In the genomic region with DNA sequence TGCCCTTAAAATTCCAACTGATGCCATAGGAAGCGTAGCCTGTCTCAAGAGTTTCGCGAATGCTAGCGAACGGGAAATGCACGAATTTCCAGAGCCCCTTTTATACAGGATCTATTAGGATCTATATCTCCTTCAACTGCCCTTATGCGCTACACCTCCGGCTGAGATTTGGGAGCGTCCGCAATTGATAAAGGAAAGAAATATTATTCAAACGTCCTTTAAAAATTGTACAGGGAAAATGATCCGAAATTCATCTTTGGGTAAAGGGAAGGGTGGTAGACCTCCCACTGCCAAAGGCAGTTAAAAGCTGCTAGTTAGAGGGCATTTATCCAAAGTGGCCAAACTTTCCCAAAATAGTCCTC, we compare ENCODE assay signal across 8 cellular contexts. TPM values are rescaled to one million over a fixed set of nuclear protein-coding genes. Genes with fewer than 3 reads are reported as not detected.
A peak's percentile ranks its signal among the peaks of the same experiment; 100 is the strongest.
DNase-seq lines count a peak whose midpoint lies in the region; ATAC-seq, FAIRE-seq and TF ChIP-seq lines count a peak whose summit lies in the region.

No MANE protein-coding gene starts in this region.

- no peak for DNase-seq in T-helper 17 cell
- no peak for DNase-seq in glutamatergic neuron
- no peak for DNase-seq in retinal pigment epithelial cell (ENCODE audit: low read depth)
- DNase-seq in RPMI8226: no peak
- DNase-seq in RCC 7860 (ENCODE audit: low spot score): no peak
- DNase-seq in amniotic stem cell (lab: John Stamatoyannopoulos, UW): no peak

- no peak for FAIRE-seq in RCC 7860 (lab: Jason Lieb, UNC)

- peaks cover 40% of the 10 kb centered on the region for H3K4me1 Mint-ChIP-seq in T-helper 17 cell
- peaks cover 3% of the 10 kb centered on the region for H3K4me1 Mint-ChIP-seq in glutamatergic neuron (ENCODE audit: low read depth, unreplicated experiment)

- no peak for TF ChIP-seq CTCF in glutamatergic neuron (IDR thresholded peaks at IDR 0.05; ENCODE audit: partially characterized antibody, unreplicated experiment)
- no peak for TF ChIP-seq CTCF in retinal pigment epithelial cell (conservative IDR thresholded peaks at IDR 0.05; ENCODE audit: low read depth, low read length)

- no peaks in the 10 kb centered on the region for H3K27me3 Mint-ChIP-seq in T-helper 17 cell
- H3K27me3 Mint-ChIP-seq in glutamatergic neuron (ENCODE audit: unreplicated experiment): peaks cover 12% of the 10 kb centered on the region

- no peaks in the 10 kb centered on the region for H3K9me3 ChIP-seq in T-helper 17 cell (ENCODE audit: control insufficient read depth, low read length, poor library complexity, severe bottlenecking)

- peak overlapping the region; percentile 98 for H3K4me3 Mint-ChIP-seq in T-helper 17 cell
- peak overlapping the region; percentile 98 for H3K4me3 Mint-ChIP-seq in glutamatergic neuron (ENCODE audit: unreplicated experiment)

- H3K27ac Mint-ChIP-seq in T-helper 17 cell (peak overlapping the region; percentile 100), glutamatergic neuron (ENCODE audit: unreplicated experiment) (no peak overlapping the region)

- peaks cover 6% of the 10 kb centered on the region for H3K9me3 Mint-ChIP-seq in glutamatergic neuron (ENCODE audit: unreplicated experiment)

- ATAC-seq in T-helper 17 cell: no peak
- ATAC-seq in GM21447 (IDR thresholded peaks at IDR 0.05; ENCODE audit: unreplicated experiment): no peak

- H3K36me3 Mint-ChIP-seq in T-helper 17 cell (ENCODE audit: low read depth) (no peaks in the 10 kb centered on the region), glutamatergic neuron (ENCODE audit: unreplicated experiment) (no peaks in the 10 kb centered on the region)

- peak overlapping the region; percentile 56 for H3K4me3 ChIP-seq in GM08714 (ENCODE audit: low read length)
- H3K4me3 ChIP-seq in retinal pigment epithelial cell (ENCODE audit: low read length): peak overlapping the region; percentile 89

RNA-seq across cellular contexts. Expression of gene NR3C2, which starts 0.6 kb away (rescaled TPM):
- total RNA-seq in T-helper 17 cell: 10 to 100 TPM; 41.0 to 42.5 TPM
- 0.29 TPM for total RNA-seq in glutamatergic neuron (ENCODE audit: unreplicated experiment)

Comparison
In these comparisons a context has a peak if more than half of its experiments do, and no peak if none do; other contexts are left out.
1. RNA of gene NR3C2, which starts 0.6 kb away (total RNA-seq): 41.0 to 42.5 TPM in T-helper 17 cell; 0.29 TPM in glutamatergic neuron (single experiment); every median in the first group is over 10 times any median in the second.